In the genomic region with DNA sequence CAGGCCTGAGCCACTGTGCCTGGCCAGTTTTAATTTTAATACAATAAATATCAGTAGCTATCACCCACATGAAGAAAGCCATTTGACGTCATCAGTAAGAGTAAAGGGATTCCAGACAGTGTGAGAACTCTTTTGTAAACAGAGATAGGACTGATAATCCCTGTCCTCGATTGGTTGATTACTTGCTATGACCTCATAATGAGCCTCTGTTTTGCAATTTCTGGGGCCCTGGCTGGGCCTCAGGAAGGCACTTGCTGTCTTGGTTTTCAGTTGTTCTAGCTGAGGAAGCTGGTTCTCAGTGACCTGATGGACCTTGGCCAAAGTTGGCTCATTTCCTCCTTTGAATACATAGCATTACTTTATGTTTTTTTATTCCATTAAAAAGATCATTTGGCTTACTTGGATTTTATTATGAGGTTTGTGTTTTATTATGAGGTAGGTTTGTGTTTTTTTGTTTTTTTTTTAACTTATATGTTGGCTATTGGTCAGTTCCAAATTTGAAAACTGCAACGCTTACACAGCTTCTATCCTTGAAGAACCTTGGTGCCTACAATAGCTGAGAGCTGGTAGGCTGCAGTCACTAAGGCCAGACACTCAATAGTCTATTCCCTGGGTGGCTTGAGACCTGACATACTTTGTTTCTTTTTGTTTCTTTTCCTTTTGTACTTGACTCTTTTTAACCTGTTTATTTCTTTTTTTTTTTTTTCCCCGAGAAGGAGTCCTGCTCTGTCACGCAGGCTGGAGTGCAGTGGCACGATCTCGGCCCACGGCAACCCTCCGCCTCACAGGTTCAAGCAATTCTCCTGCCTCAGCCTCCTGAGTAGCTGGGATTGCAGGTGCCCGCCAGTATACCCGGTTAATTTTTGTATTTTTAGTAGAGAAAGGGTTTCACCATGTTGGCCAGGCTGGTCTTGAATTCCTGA, we compare ENCODE assay signal across 11 cellular contexts. TPM values are rescaled to one million over a fixed set of nuclear protein-coding genes. Genes with fewer than 3 reads are reported as not detected.
A peak's percentile ranks its signal among the peaks of the same experiment; 100 is the strongest.
DNase-seq lines count a peak whose midpoint lies in the region; ATAC-seq and TF ChIP-seq lines count a peak whose summit lies in the region.
"Had no signal": no experiment of that assay in that cellular context is flagged by ENCODE, and none has a peak within 500 bp of the region (broad histone marks: within the 10 kb centered on the region; RNA-seq: fewer than 3 reads in every experiment).

No MANE protein-coding gene starts in this region.

- H3K4me1 Mint-ChIP-seq in H9: peaks cover 14 to 16% of the 10 kb centered on the region in 2 experiments
- H3K4me1 Mint-ChIP-seq in activated T-helper 2 cell treated with anti-CD3 and anti-CD28 coated beads, Interferon-gamma antibody, Interleukin-2, Interleukin-4, amounts not matched to agents 10 μg/mL and 5 μg/mL and 100 μg/mL, durations not matched to agents 14 hours and 24 hours and 36 hours (ENCODE audit: low read depth): peaks cover 25% of the 10 kb centered on the region

- no CpG with 5 or more reads among the region's 11 CpGs for WGBS in H9 (ENCODE audit: extremely low coverage, insufficient read length, low lambda C conversion rate)
- 73 to 80% (median 77%) methylated on average over 11 of the region's 11 CpGs for WGBS in heart left ventricle, 4 donors

- H3K4me3 ChIP-seq in heart left ventricle: no peak overlapping the region
- H3K4me3 ChIP-seq: skin epidermis, tibial artery had no signal

- H3K79me2 ChIP-seq in H9 (ENCODE audit: insufficient read depth, low read length): peaks cover 2% of the 10 kb centered on the region

- no peak overlapping the region for H4K8ac ChIP-seq in H9 (replicated peaks; ENCODE audit: insufficient read length, low read depth, low read length)

- H2BK5ac ChIP-seq in H9 (ENCODE audit: insufficient read length, low read length): no peak overlapping the region

- no peak overlapping the region for H2BK15ac ChIP-seq in H9 (ENCODE audit: low read depth, low read length)

- H3K23ac ChIP-seq in H9 (ENCODE audit: insufficient read length, low read depth, low read length): no peak overlapping the region

- no peak overlapping the region for H3K4me2 ChIP-seq in H9 (ENCODE audit: insufficient read depth, insufficient read length, low read length)

- H3K9me3 Mint-ChIP-seq in H9: no peaks in the 10 kb centered on the region; a peak in 2 of 5 replicates
- H3K9me3 Mint-ChIP-seq in activated T-helper 2 cell treated with anti-CD3 and anti-CD28 coated beads, Interferon-gamma antibody, Interleukin-2, Interleukin-4, amounts not matched to agents 10 μg/mL and 5 μg/mL and 100 μg/mL, durations not matched to agents 14 hours and 24 hours and 36 hours: no peaks in the 10 kb centered on the region
- H3K9me3 Mint-ChIP-seq: activated T-helper 17 cell treated with anti-CD3 and anti-CD28 coated beads, Interleukin-2, amount 50 U/mL, for 72 hours had no signal

- H3K56ac ChIP-seq in H9 (ENCODE audit: insufficient read length, low read depth, low read length): no peak overlapping the region

- H2BK120ac ChIP-seq in H9 (ENCODE audit: low read depth, low read length, poor library complexity, severe bottlenecking): no peak overlapping the region

- H2BK12ac ChIP-seq in H9 (ENCODE audit: insufficient read length, low read depth, low read length): no peak overlapping the region

- peak; percentile 40 to 88 (median 84) for ATAC-seq in heart left ventricle
- peak; percentile 84 for ATAC-seq in sciatic nerve
- no peak for ATAC-seq in HG03159 (IDR thresholded peaks at IDR 0.05; ENCODE audit: unreplicated experiment)
- no peak for ATAC-seq in GM18511 (IDR thresholded peaks at IDR 0.05; ENCODE audit: unreplicated experiment)
- ATAC-seq: activated T-helper 17 cell treated with anti-CD3 and anti-CD28 coated beads, Interleukin-2, amount 50 U/mL, for 72 hours had no signal

- no peak overlapping the region for H3K4ac ChIP-seq in H9 (ENCODE audit: low read depth, low read length)

- no peaks in the 10 kb centered on the region for H4K20me1 ChIP-seq in H9 (ENCODE audit: control insufficient read depth, insufficient read depth, insufficient read length)

- peaks cover 13% of the 10 kb centered on the region for H3K79me1 ChIP-seq in H9 (ENCODE audit: insufficient read depth, low read depth, low read length, poor library complexity, severe bottlenecking)

- DNase-seq in H9 (no peak), heart left ventricle (peak in 2 of 5 donors; percentile 48 to 59), sciatic nerve (ENCODE audit: low spot score) (no peak)
- DNase-seq in activated T-helper 2 cell treated with anti-CD3 and anti-CD28 coated beads, Interferon-gamma antibody, Interleukin-2, Interleukin-4, amounts not matched to agents 10 μg/mL and 5 μg/mL and 100 μg/mL, durations not matched to agents 14 hours and 24 hours and 36 hours (ENCODE audit: low spot score): no peak
- DNase-seq in activated CD4-positive, alpha-beta T cell treated with anti-CD3 and anti-CD28 coated beads, Interleukin-2, amount 50 U/mL, for 1 hour: no peak

- H2AK5ac ChIP-seq in H9 (ENCODE audit: insufficient read length, low read length): no peak overlapping the region

- intact Hi-C loops in heart left ventricle (cut with DNase I): no loop called here
- intact Hi-C loops in sciatic nerve (cut with DNase I): no loop called here
- intact Hi-C loops in activated T-helper 2 cell treated with anti-CD3 and anti-CD28 coated beads, Interferon-gamma antibody, Interleukin-2, Interleukin-4, amounts not matched to agents 10 μg/mL and 5 μg/mL and 100 μg/mL, durations not matched to agents 14 hours and 24 hours and 36 hours (cut with micrococcal nuclease): no loop called here

- H4K5ac ChIP-seq in H9 (ENCODE audit: insufficient read length, low read depth, low read length): no peak overlapping the region

- H2BK20ac ChIP-seq in H9 (ENCODE audit: low read depth, low read length, poor library complexity, severe bottlenecking): no peak overlapping the region

- H3K27me3 ChIP-seq in H9 (ENCODE audit: insufficient read depth, low read length): no peaks in the 10 kb centered on the region
- H3K27me3 ChIP-seq in heart left ventricle: no peaks in the 10 kb centered on the region
- H3K27me3 ChIP-seq: tibial artery had no signal

- no peak overlapping the region for H3K9ac ChIP-seq in H9 (ENCODE audit: extremely low read depth, insufficient read length, low read length)

- TF ChIP-seq CTCF in H9 (conservative IDR thresholded peaks at IDR 0.05) (no peak), VCaP (conservative IDR thresholded peaks at IDR 0.05) (no peak), heart left ventricle (IDR thresholded peaks at IDR 0.05) (no peak)

- no peaks in the 10 kb centered on the region for H3K23me2 ChIP-seq in H9 (ENCODE audit: insufficient read length, low read depth, low read length, poor library complexity, severe bottlenecking)

- H3K27ac Mint-ChIP-seq in H9: peak overlapping the region in 2 of 3 experiments; percentile 23 to 58; a peak in 2 of 7 replicates
- no peak overlapping the region for H3K27ac Mint-ChIP-seq in activated T-helper 2 cell treated with anti-CD3 and anti-CD28 coated beads, Interferon-gamma antibody, Interleukin-2, Interleukin-4, amounts not matched to agents 10 μg/mL and 5 μg/mL and 100 μg/mL, durations not matched to agents 14 hours and 24 hours and 36 hours
- H3K27ac Mint-ChIP-seq: activated T-helper 17 cell treated with anti-CD3 and anti-CD28 coated beads, Interleukin-2, amount 50 U/mL, for 72 hours had no signal

- H3K14ac ChIP-seq in H9 (ENCODE audit: insufficient read depth, low read length): no peak overlapping the region

- no peaks in the 10 kb centered on the region for H3K27me3 Mint-ChIP-seq in H9 (ENCODE audit: low read depth)
- H3K27me3 Mint-ChIP-seq in activated T-helper 2 cell treated with anti-CD3 and anti-CD28 coated beads, Interferon-gamma antibody, Interleukin-2, Interleukin-4, amounts not matched to agents 10 μg/mL and 5 μg/mL and 100 μg/mL, durations not matched to agents 14 hours and 24 hours and 36 hours (ENCODE audit: low read depth): no peaks in the 10 kb centered on the region
- H3K27me3 Mint-ChIP-seq: activated T-helper 17 cell treated with anti-CD3 and anti-CD28 coated beads, Interleukin-2, amount 50 U/mL, for 72 hours had no signal

- H3K4me1 ChIP-seq in H9 (ENCODE audit: insufficient read depth, low read length) (no peaks in the 10 kb centered on the region), heart left ventricle (peaks cover 0 to 66% (median 16%) of the 10 kb centered on the region in 12 donors)

- no peak overlapping the region for H2AFZ ChIP-seq in H9 (ENCODE audit: low read length)

- H3K9me3 ChIP-seq in H9 (ENCODE audit: control insufficient read depth, low read depth, low read length) (no peaks in the 10 kb centered on the region), heart left ventricle (no peaks in the 10 kb centered on the region)
- H3K9me3 ChIP-seq: tibial artery had no signal

- no peak overlapping the region for H3K4me3 Mint-ChIP-seq in H9
- no peak overlapping the region for H3K4me3 Mint-ChIP-seq in activated T-helper 2 cell treated with anti-CD3 and anti-CD28 coated beads, Interferon-gamma antibody, Interleukin-2, Interleukin-4, amounts not matched to agents 10 μg/mL and 5 μg/mL and 100 μg/mL, durations not matched to agents 14 hours and 24 hours and 36 hours (ENCODE audit: low read depth)
- H3K4me3 Mint-ChIP-seq: activated T-helper 17 cell treated with anti-CD3 and anti-CD28 coated beads, Interleukin-2, amount 50 U/mL, for 72 hours had no signal

- H3T11ph ChIP-seq in H9 (ENCODE audit: low read length): no peak overlapping the region

- peaks cover 16 to 27% (median 22%) of the 10 kb centered on the region in 3 experiments for H3K36me3 Mint-ChIP-seq in H9 (ENCODE audit: insufficient read depth in 1 of 3, low read depth in 3 of 3)
- H3K36me3 Mint-ChIP-seq in activated T-helper 2 cell treated with anti-CD3 and anti-CD28 coated beads, Interferon-gamma antibody, Interleukin-2, Interleukin-4, amounts not matched to agents 10 μg/mL and 5 μg/mL and 100 μg/mL, durations not matched to agents 14 hours and 24 hours and 36 hours (ENCODE audit: low read depth): peaks cover 37% of the 10 kb centered on the region

- no peak overlapping the region for H3K27ac ChIP-seq in H9 (ENCODE audit: insufficient read length, low read depth, low read length)
- H3K27ac ChIP-seq in VCaP: peak overlapping the region; percentile 40
- H3K27ac ChIP-seq in heart left ventricle: peak overlapping the region in 9 of 12 donors; percentile 2 to 61 (median 23)

- peaks cover 0 to 32% (median 23%) of the 10 kb centered on the region in 9 donors for H3K36me3 ChIP-seq in heart left ventricle

- TF ChIP-seq POLR2A in heart left ventricle (IDR thresholded peaks at IDR 0.05): no peak

- no peak overlapping the region for H3K18ac ChIP-seq in H9 (ENCODE audit: insufficient read length, low read depth, low read length)

- no peak overlapping the region for H4K91ac ChIP-seq in H9 (ENCODE audit: insufficient read length, low read depth, low read length)

RNA-seq across cellular contexts. Expression of a gene that starts 20.0 kb away (rescaled TPM):
- total RNA-seq in H9 (2021) (45.7 and 49.6 TPM in 2 replicates), heart left ventricle (10 to 100 TPM; 26.7 to 53.5 (median 40.8) TPM), sciatic nerve (29.8 TPM)
- 10 to 100 TPM; 17.0 to 34.3 TPM for polyA plus RNA-seq in heart left ventricle
- total RNA-seq in activated T-helper 2 cell treated with anti-CD3 and anti-CD28 coated beads, Interferon-gamma antibody, Interleukin-2, Interleukin-4, amounts not matched to agents 10 μg/mL and 5 μg/mL and 100 μg/mL, durations not matched to agents 14 hours and 24 hours and 36 hours: 36.5 and 38.8 TPM in 2 replicates

RNA-seq across cellular contexts. Expression of a gene that starts 45.6 kb away (rescaled TPM):
- total RNA-seq in H9 (2021): 121 TPM in 2 replicates
- total RNA-seq in heart left ventricle: 10 to 100 TPM in 6 of 9 donors, 1 to 10 TPM in 3; 7.8 to 11.8 (median 10.6) TPM
- 10 to 100 TPM; 11.6 to 12.0 TPM for polyA plus RNA-seq in heart left ventricle
- total RNA-seq in sciatic nerve: 16.0 TPM
- total RNA-seq in activated T-helper 2 cell treated with anti-CD3 and anti-CD28 coated beads, Interferon-gamma antibody, Interleukin-2, Interleukin-4, amounts not matched to agents 10 μg/mL and 5 μg/mL and 100 μg/mL, durations not matched to agents 14 hours and 24 hours and 36 hours: 67.0 and 69.2 TPM in 2 replicates

RNA-seq across cellular contexts. Expression of a gene that starts 58.1 kb away (rescaled TPM):
- total RNA-seq in H9 (2021): 117 and 118 TPM in 2 replicates
- 1 to 10 TPM; 1.9 to 5.7 (median 4.2) TPM for total RNA-seq in heart left ventricle
- 1 to 10 TPM; 3.8 to 4.8 TPM for polyA plus RNA-seq in heart left ventricle
- 0.40 TPM for total RNA-seq in sciatic nerve
- 0.41 and 0.43 TPM in 2 replicates for total RNA-seq in activated T-helper 2 cell treated with anti-CD3 and anti-CD28 coated beads, Interferon-gamma antibody, Interleukin-2, Interleukin-4, amounts not matched to agents 10 μg/mL and 5 μg/mL and 100 μg/mL, durations not matched to agents 14 hours and 24 hours and 36 hours

Comparison
In these comparisons a context has a peak if more than half of its experiments do, and no peak if none do; other contexts are left out.
1. ATAC-seq: peak in heart left ventricle (4 of 4) and sciatic nerve (single experiment); none in HG03159 (single experiment) and GM18511 (single experiment).
2. RNA of a gene that starts 58.1 kb away (total RNA-seq): 117 to 118 TPM in H9; 1.9 to 5.7 TPM in heart left ventricle, 0.41 to 0.43 TPM in activated T-helper 2 cell treated with anti-CD3 and anti-CD28 coated beads, Interferon-gamma antibody, Interleukin-2, Interleukin-4, amounts not matched to agents 10 μg/mL and 5 μg/mL and 100 μg/mL, durations not matched to agents 14 hours and 24 hours and 36 hours and 0.40 TPM in sciatic nerve (single experiment); every median in the first group is over 10 times any median in the second.